Comparison of ENCODE assay signal across 9 cellular contexts in the genomic region with DNA sequence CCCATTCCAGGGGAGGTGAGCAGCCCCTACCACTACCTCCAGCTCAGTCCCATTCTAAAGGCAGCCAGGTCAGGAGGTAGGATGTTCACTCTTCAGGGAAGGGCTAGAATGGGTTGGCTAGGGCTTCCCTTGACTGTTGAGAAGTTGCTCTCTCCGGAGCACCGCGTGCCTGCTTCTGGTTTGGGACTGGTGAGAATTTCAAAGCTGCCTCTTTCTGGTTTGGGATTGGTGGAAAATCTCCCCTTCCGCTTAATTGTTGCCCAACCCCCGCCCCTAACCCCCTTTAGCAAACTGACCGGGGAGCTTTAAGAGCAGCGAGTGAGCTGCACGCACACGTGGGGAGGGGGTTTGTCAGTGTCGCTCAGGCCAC. TPM values are rescaled to one million over a fixed set of nuclear protein-coding genes. Genes with fewer than 3 reads are reported as not detected.
A peak's percentile ranks its signal among the peaks of the same experiment; 100 is the strongest.
DNase-seq lines count a peak whose midpoint lies in the region; ATAC-seq and TF ChIP-seq lines count a peak whose summit lies in the region.
"Had no signal": no experiment of that assay in that cellular context is flagged by ENCODE, and none has a peak within 500 bp of the region (broad histone marks: within the 10 kb centered on the region; RNA-seq: fewer than 3 reads in every experiment).

No MANE protein-coding gene starts in this region.

- no peak for ATAC-seq in HG02678 (IDR thresholded peaks at IDR 0.05; ENCODE audit: unreplicated experiment)

- TF ChIP-seq CTCF in Caco-2 (IDR thresholded peaks at IDR 0.05; ENCODE audit: insufficient read depth in 1 of 2, low read depth in 1 of 2, low read length in 1 of 2, severe bottlenecking in 1 of 2, unreplicated experiment in 1 of 2) (no peak), NB4 (IDR thresholded peaks at IDR 0.05; ENCODE audit: low read depth, low read length) (no peak), epithelial cell of esophagus (IDR thresholded peaks at IDR 0.05; ENCODE audit: insufficient read depth, low read depth, low read length, missing control alignments) (no peak), parathyroid adenoma (IDR thresholded peaks at IDR 0.05) (no peak)

- H3K9me3 Mint-ChIP-seq in Caco-2 (ENCODE audit: unreplicated experiment) (no peaks in the 10 kb centered on the region), immature natural killer cell (no peaks in the 10 kb centered on the region)

- H3K4me2 ChIP-seq in parathyroid adenoma (ENCODE audit: low read length): peak overlapping the region; percentile 86

- TF ChIP-seq POLR2A in NB4 (IDR thresholded peaks at IDR 0.05; ENCODE audit: extremely low read depth, insufficient read length): no peak

- H3K27ac ChIP-seq in parathyroid adenoma: no peak overlapping the region

- H3K9me3 ChIP-seq in Caco-2 (no peaks in the 10 kb centered on the region), parathyroid adenoma (ENCODE audit: control insufficient read depth, low read length) (no peaks in the 10 kb centered on the region)

- CTCF ChIA-PET in Caco-2 (lab: Charles Lee): interaction anchor here (0.6 to 4.7 kb wide), 22 partner anchors 9 to 1043 kb away, joined by 3 to 66 read pairs (median 5); a partner anchor contains a TSS

- intact Hi-C loops in Caco-2 (cut with micrococcal nuclease; ENCODE audit: unreplicated experiment): loop anchor here (1.0 kb wide), 4 partner anchors 20 to 140 kb away; no protein-coding TSS in a partner anchor

- H3K36me3 Mint-ChIP-seq in Caco-2 (ENCODE audit: insufficient read depth, unreplicated experiment) (no peaks in the 10 kb centered on the region), immature natural killer cell (no peaks in the 10 kb centered on the region)

- H3K36me3 ChIP-seq in Caco-2 (ENCODE audit: control insufficient read depth, insufficient read depth, low read length) (no peaks in the 10 kb centered on the region), parathyroid adenoma (ENCODE audit: control insufficient read depth, insufficient read depth, low read length) (no peaks in the 10 kb centered on the region)

- DNase-seq in Caco-2: no peak
- DNase-seq in NB4 (ENCODE audit: low read depth): peak; percentile 50
- DNase-seq in epithelial cell of esophagus (ENCODE audit: low read depth): no peak
- DNase-seq in activated CD4-positive, CD25-positive, alpha-beta regulatory T cell treated with anti-CD3 and anti-CD28 coated beads, Interleukin-2, amount 50 U/mL, for 72 hours: no peak
- DNase-seq in NK-92 treated with Interleukin-12 subunit alpha and Interleukin-12 subunit beta, amount 100 ng/mL, for 24 hours (lab: John Stamatoyannopoulos, UW): no peak
- DNase-seq in immature natural killer cell: no peak

- POLR2A ChIA-PET in Caco-2 (lab: Charles Lee): interaction anchor here (0.6 to 2.2 kb wide), 7 partner anchors 16 to 483 kb away, joined by 3 to 10 read pairs (median 4); a partner anchor contains a TSS

- H3K9ac ChIP-seq in parathyroid adenoma: no peak overlapping the region

- H3K27me3 Mint-ChIP-seq in Caco-2 (ENCODE audit: insufficient read depth, unreplicated experiment) (peaks cover 3% of the 10 kb centered on the region), immature natural killer cell (ENCODE audit: low read depth in 3 of 3) (peaks cover 5 to 7% (median 5%) of the 10 kb centered on the region in 3 donors)

- no peak overlapping the region for H3K27ac Mint-ChIP-seq in Caco-2 (ENCODE audit: unreplicated experiment)
- H3K27ac Mint-ChIP-seq in immature natural killer cell: peak overlapping the region in 1 of 6 donors; percentile 45

- H3K4me1 ChIP-seq in Caco-2: peaks cover 14% of the 10 kb centered on the region
- peaks cover 8% of the 10 kb centered on the region for H3K4me1 ChIP-seq in parathyroid adenoma

- H3K27me3 ChIP-seq in Caco-2 (replicated peaks; ENCODE audit: control insufficient read depth, insufficient read depth, low read length): no peaks in the 10 kb centered on the region; the same call in 1 of the 2 replicates
- no peaks in the 10 kb centered on the region for H3K27me3 ChIP-seq in parathyroid adenoma (ENCODE audit: control insufficient read depth, insufficient read depth, low read length)

- H3K4me1 Mint-ChIP-seq in Caco-2 (ENCODE audit: low read depth, unreplicated experiment): peaks cover 14% of the 10 kb centered on the region
- peaks cover 0 to 5% of the 10 kb centered on the region in 2 donors for H3K4me1 Mint-ChIP-seq in immature natural killer cell

- no TSS peak for BruUV-seq in Caco-2 (replicated peaks; lab: Mats Ljungman, UMichigan)

- no peaks in the 10 kb centered on the region for H3K79me2 ChIP-seq in parathyroid adenoma

- peak overlapping the region; percentile 90 for H2AFZ ChIP-seq in parathyroid adenoma

- H3K4me3 ChIP-seq in Caco-2 (ENCODE audit: low read depth, low read length) (peak overlapping the region; percentile 44), NB4 (ENCODE audit: low read depth, low read length) (peak overlapping the region; percentile 54), epithelial cell of esophagus (ENCODE audit: low read length) (peak overlapping the region; percentile 53), parathyroid adenoma (ENCODE audit: low read depth, low read length) (peak overlapping the region; percentile 59)

- no peak overlapping the region for H3K4me3 Mint-ChIP-seq in Caco-2 (ENCODE audit: unreplicated experiment)
- no peak overlapping the region for H3K4me3 Mint-ChIP-seq in immature natural killer cell

RNA-seq across cellular contexts. Expression of a gene that starts 0.7 kb away (rescaled TPM):
- total RNA-seq in Caco-2 (2022): 13.9 and 14.4 TPM in 2 replicates
- polyA plus RNA-seq in immature natural killer cell: not detected

RNA-seq across cellular contexts. Expression of a gene that starts 34.3 kb away (rescaled TPM):
- total RNA-seq in Caco-2 (2022): not detected in 2 replicates
- polyA plus RNA-seq in immature natural killer cell: not detected
- total RNA-seq: lower leg skin had no signal

RNA-seq across cellular contexts. Expression of a gene that starts 40.1 kb away (rescaled TPM):
- 0.56 and 1.2 TPM in 2 replicates for total RNA-seq in Caco-2 (2022)
- not detected for polyA plus RNA-seq in immature natural killer cell

RNA-seq across cellular contexts. Expression of a gene that starts 42.2 kb away (rescaled TPM):
- total RNA-seq in Caco-2 (2022): not detected in 2 replicates
- polyA plus RNA-seq in immature natural killer cell: not detected

RNA-seq across cellular contexts. Expression of a gene that starts 46.5 kb away (rescaled TPM):
- total RNA-seq in Caco-2 (2022): 85.8 and 92.7 TPM in 2 replicates
- polyA plus RNA-seq in immature natural killer cell: 10 to 100 TPM; 21.9 to 42.2 (median 33.5) TPM
